ENCODE assay signal across 12 cellular contexts in genomic region chr3:136734382-136735070, GRCh38. TPM values are rescaled to one million over a fixed set of nuclear protein-coding genes. Genes with fewer than 3 reads are reported as not detected.
DNase-seq lines count a peak whose midpoint lies in the region; ATAC-seq and TF ChIP-seq lines count a peak whose summit lies in the region.
"Had no signal": no experiment of that assay in that cellular context is flagged by ENCODE, and none has a peak within 500 bp of the region (broad histone marks: within the 10 kb centered on the region; RNA-seq: fewer than 3 reads in every experiment).

No MANE protein-coding gene starts in this region.

- peak overlapping the region in 1 of 2 donors; percentile 3 for H3K4me3 Mint-ChIP-seq in activated T-cell treated with anti-CD3 and anti-CD28 coated beads, Interleukin-2, amount 50 U/mL, for 72 hours

- peak in 1 of 2 donors; percentile 37 for ATAC-seq in activated T-cell treated with anti-CD3 and anti-CD28 coated beads, Interleukin-2, amount 50 U/mL, for 72 hours (replicated peaks in 1 of 2)
- ATAC-seq in HG02678 (IDR thresholded peaks at IDR 0.05; ENCODE audit: unreplicated experiment) (no peak), HG03135 (IDR thresholded peaks at IDR 0.05; ENCODE audit: unreplicated experiment) (no peak)

- H3K4me1 ChIP-seq in osteoblast (ENCODE audit: insufficient read depth, low read length) = no peaks in the 10 kb centered on the region
- H3K4me1 ChIP-seq: prostate gland had no signal

- H3K9me3 ChIP-seq in osteoblast (ENCODE audit: low read depth, low read length) = no peaks in the 10 kb centered on the region
- H3K9me3 ChIP-seq: prostate gland, tibial nerve had no signal

- intact Hi-C loops in dorsolateral prefrontal cortex (cut with DNase I) = no loop called here

- no peaks in the 10 kb centered on the region for H3K36me3 ChIP-seq in osteoblast (ENCODE audit: insufficient read depth, low read length)
- H3K36me3 ChIP-seq: prostate gland, tibial nerve had no signal

- no peak for DNase-seq in activated T-cell treated with anti-CD3 and anti-CD28 coated beads, Interleukin-2, amount 50 U/mL, for 72 hours
- no peak for DNase-seq in activated T-cell treated with anti-CD3 and anti-CD28 coated beads, Interleukin-2, amount 50 U/mL, for 1 hour
- DNase-seq in NCI-H146 treated with DMSO at 0.1 percent for 48 hours (lab: John Stamatoyannopoulos, UW; ENCODE audit: unreplicated experiment) (peak; percentile 60), dorsolateral prefrontal cortex (no peak), osteoblast (ENCODE audit: insufficient read length, low spot score, missing footprints) (no peak), NCI-H2196 treated with DMSO at 0.1 percent for 48 hours (lab: John Stamatoyannopoulos, UW; ENCODE audit: unreplicated experiment) (no peak)
- DNase-seq: NCI-H1694 treated with DMSO at 0.1 percent for 48 hours, RPMI8226 had no signal

- H3K4me3 ChIP-seq in dorsolateral prefrontal cortex (no peak overlapping the region), osteoblast (ENCODE audit: insufficient read depth, low read length) (no peak overlapping the region)
- H3K4me3 ChIP-seq: prostate gland, tibial nerve had no signal

- no peaks in the 10 kb centered on the region for H3K9me3 Mint-ChIP-seq in activated T-cell treated with anti-CD3 and anti-CD28 coated beads, Interleukin-2, amount 50 U/mL, for 72 hours

- H3K27ac ChIP-seq in dorsolateral prefrontal cortex = peak overlapping the region in 42 of 59 donors; percentile 0 to 79 (median 42)
- no peak overlapping the region for H3K27ac ChIP-seq in osteoblast (ENCODE audit: low read depth, low read length)
- H3K27ac ChIP-seq: prostate gland, tibial nerve had no signal

- peaks cover 61% of the 10 kb centered on the region for H3K4me1 Mint-ChIP-seq in activated T-cell treated with anti-CD3 and anti-CD28 coated beads, Interleukin-2, amount 50 U/mL, for 72 hours (ENCODE audit: low read depth)

- no peaks in the 10 kb centered on the region for H3K27me3 Mint-ChIP-seq in activated T-cell treated with anti-CD3 and anti-CD28 coated beads, Interleukin-2, amount 50 U/mL, for 72 hours (ENCODE audit: low read depth)

- no peaks in the 10 kb centered on the region for H3K27me3 ChIP-seq in dorsolateral prefrontal cortex
- no peaks in the 10 kb centered on the region for H3K27me3 ChIP-seq in osteoblast (ENCODE audit: insufficient read depth, low read length)
- H3K27me3 ChIP-seq: tibial nerve had no signal

- H3K4me2 ChIP-seq in osteoblast (ENCODE audit: insufficient read depth, low read length) = no peak overlapping the region

- H2AFZ ChIP-seq in osteoblast (ENCODE audit: low read length) = no peak overlapping the region

- peaks cover 2 to 3% of the 10 kb centered on the region in 2 donors for H3K36me3 Mint-ChIP-seq in activated T-cell treated with anti-CD3 and anti-CD28 coated beads, Interleukin-2, amount 50 U/mL, for 72 hours (ENCODE audit: insufficient read depth in 2 of 2)

- H3K79me2 ChIP-seq in osteoblast (ENCODE audit: insufficient read depth, low read length) = peaks cover 98% of the 10 kb centered on the region

- TF ChIP-seq CTCF in dorsolateral prefrontal cortex (IDR thresholded peaks at IDR 0.05 in 54 of 56, conservative IDR thresholded peaks at IDR 0.05 in 2 of 56; ENCODE audit: low read depth in 1 of 56, partially characterized antibody in 56 of 56) = peak in 2 of 56 donors; percentile 7 to 9
- TF ChIP-seq CTCF in osteoblast (IDR thresholded peaks at IDR 0.05; ENCODE audit: extremely low read depth, low read depth, low read length) = peak; percentile 13

- H3K27ac Mint-ChIP-seq in activated T-cell treated with anti-CD3 and anti-CD28 coated beads, Interleukin-2, amount 50 U/mL, for 72 hours = peak overlapping the region; percentile 63

- H4K20me1 ChIP-seq in osteoblast (ENCODE audit: insufficient read depth, low read length) = peaks cover 6% of the 10 kb centered on the region

RNA-seq across cellular contexts. Expression of gene STAG1, which starts 17.7 kb away (rescaled TPM):
- 10 to 100 TPM; 41.0 to 52.7 TPM for total RNA-seq in activated T-cell treated with anti-CD3 and anti-CD28 coated beads, Interleukin-2, amount 50 U/mL, for 72 hours
- total RNA-seq in dorsolateral prefrontal cortex (10 to 100 TPM; 20.1 to 40.6 (median 31.1) TPM), osteoblast (56.9 and 58.6 TPM in 2 replicates)
